Comparison of ENCODE assay signal across 1 cellular context in the genomic region with DNA sequence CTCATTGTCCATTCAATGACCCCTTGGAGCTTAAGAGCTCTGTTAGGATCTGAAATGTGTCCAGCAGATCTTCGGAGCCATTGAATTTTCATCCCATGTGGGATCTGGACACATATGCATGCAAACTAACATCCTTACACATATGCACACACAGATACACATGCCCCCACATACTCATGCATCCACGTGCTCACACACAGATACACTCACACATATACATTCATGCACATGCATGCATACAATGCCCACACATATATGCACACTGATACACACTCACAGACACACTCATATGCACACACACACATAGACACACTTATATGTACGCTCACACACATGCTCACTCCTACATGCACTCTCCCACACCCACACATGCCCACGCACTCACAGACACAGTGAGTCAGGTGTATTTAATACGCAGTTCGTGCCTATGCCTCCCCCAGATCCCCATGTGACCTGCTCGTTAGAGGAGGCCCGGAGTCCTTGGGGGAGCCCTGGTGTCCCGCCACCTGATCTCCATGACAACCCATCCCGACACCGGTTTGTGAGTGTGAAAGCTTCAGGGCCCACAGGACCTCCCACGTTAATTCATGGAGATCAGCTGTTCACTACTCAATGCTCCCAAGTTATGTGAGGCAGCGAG.
TF ChIP-seq lines count a peak whose summit lies in the region.

No MANE protein-coding gene starts in this region.

TF ChIP-seq in H1, 55 proteins besides CTCF, POLR2A, EP300 and RAD21 (continued from another document):
- TF ChIP-seq KDM4A (IDR thresholded peaks at IDR 0.05; ENCODE audit: low read depth, low read length, severe bottlenecking), result no peak
- TF ChIP-seq KDM5A (IDR thresholded peaks at IDR 0.05; ENCODE audit: low read length), result no peak
- no peak for TF ChIP-seq CHD1 (IDR thresholded peaks at IDR 0.05; ENCODE audit: low read depth, low read length)
- no peak for TF ChIP-seq GABPA (IDR thresholded peaks at IDR 0.05; ENCODE audit: borderline replicate concordance, insufficient read depth, low read length)
